11 cellular contexts compared by ENCODE assay signal in genomic region chr10:62847433-62847832, GRCh38.
"Had no signal": no experiment of that assay in that cellular context is flagged by ENCODE, and none has a peak within 500 bp of the region (broad histone marks: within the 10 kb centered on the region; RNA-seq: fewer than 3 reads in every experiment).

No MANE protein-coding gene starts in this region.

- H3K4me3 ChIP-seq: GM23248, GM23338, HAP-1 had no signal

- H3K36me3 ChIP-seq: HAP-1 had no signal

- DNase-seq: GM23248, GOT3, H7, H9, HCEC 1CT, HFFc6 had no signal

- H3K4me2 ChIP-seq: GM23338 had no signal

- H3K27ac ChIP-seq: GM23248 had no signal

- H3K9me3 ChIP-seq: HAP-1 had no signal

- H3K4me1 ChIP-seq: HAP-1 had no signal

- ATAC-seq: GM23338, HCT116 had no signal

- H3K9ac ChIP-seq: GM23248 had no signal

- FAIRE-seq: H1, H54 had no signal

- H2AFZ ChIP-seq: GM23248, GM23338 had no signal
